1 cellular context compared by ENCODE assay signal in the genomic region with DNA sequence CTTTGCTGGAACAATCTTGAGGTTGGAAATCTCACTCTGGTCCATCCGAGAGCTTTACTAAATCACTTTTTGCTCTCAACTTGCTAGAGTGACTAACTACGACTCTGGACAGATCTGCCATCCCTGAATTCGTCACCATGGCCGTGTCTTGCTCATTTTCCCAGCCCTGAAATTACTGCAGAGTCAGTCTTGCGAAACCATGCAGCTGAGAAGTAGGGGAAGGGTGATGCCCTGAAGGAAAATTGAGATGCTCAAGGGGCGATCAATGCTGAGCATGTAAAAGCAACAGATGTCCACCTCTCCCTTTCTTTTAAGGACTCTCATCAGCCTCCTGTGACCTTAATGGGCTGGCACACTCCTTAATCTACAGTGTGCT.
TF ChIP-seq lines count a peak whose summit lies in the region.

No MANE protein-coding gene starts in this region.

TF ChIP-seq in SK-N-SH treated with all-trans-retinoic acid at 6 μM for 48 hours, 23 proteins besides CTCF, POLR2A, EP300 and RAD21 (continued from another document):
- TF ChIP-seq, protein P1, sequence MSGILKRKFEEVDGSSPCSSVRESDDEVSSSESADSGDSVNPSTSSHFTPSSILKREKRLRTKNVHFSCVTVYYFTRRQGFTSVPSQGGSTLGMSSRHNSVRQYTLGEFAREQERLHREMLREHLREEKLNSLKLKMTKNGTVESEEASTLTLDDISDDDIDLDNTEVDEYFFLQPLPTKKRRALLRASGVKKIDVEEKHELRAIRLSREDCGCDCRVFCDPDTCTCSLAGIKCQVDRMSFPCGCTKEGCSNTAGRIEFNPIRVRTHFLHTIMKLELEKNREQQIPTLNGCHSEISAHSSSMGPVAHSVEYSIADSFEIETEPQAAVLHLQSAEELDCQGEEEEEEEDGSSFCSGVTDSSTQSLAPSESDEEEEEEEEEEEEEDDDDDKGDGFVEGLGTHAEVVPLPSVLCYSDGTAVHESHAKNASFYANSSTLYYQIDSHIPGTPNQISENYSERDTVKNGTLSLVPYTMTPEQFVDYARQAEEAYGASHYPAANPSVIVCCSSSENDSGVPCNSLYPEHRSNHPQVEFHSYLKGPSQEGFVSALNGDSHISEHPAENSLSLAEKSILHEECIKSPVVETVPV (CRISPR knock-in tag; IDR thresholded peaks at IDR 0.05): no peak
- TF ChIP-seq ZC3H10 (CRISPR knock-in tag; IDR thresholded peaks at IDR 0.05) (no peak), BACH2 (CRISPR knock-in tag; IDR thresholded peaks at IDR 0.05; ENCODE audit: borderline replicate concordance) (no peak), CSDC2 (CRISPR knock-in tag; IDR thresholded peaks at IDR 0.05) (no peak), ARNTL (CRISPR knock-in tag; IDR thresholded peaks at IDR 0.05; ENCODE audit: borderline replicate concordance, low read depth) (no peak), ZFP30 (CRISPR knock-in tag; IDR thresholded peaks at IDR 0.05) (no peak), SNAI2 (CRISPR knock-in tag; IDR thresholded peaks at IDR 0.05) (no peak), ESRRG (CRISPR knock-in tag; IDR thresholded peaks at IDR 0.05) (no peak), GLIS3 (CRISPR knock-in tag; IDR thresholded peaks at IDR 0.05) (no peak), ZFP3 (CRISPR knock-in tag; IDR thresholded peaks at IDR 0.05) (no peak), ZNF8 (CRISPR knock-in tag; IDR thresholded peaks at IDR 0.05) (no peak), ISL1 (CRISPR knock-in tag; IDR thresholded peaks at IDR 0.05) (no peak)
TF ChIP-seq in SK-N-SH treated with all-trans-retinoic acid at 6 μM for 48 hours: peak in this region for 0.
